ENCODE assay signal across 18 cellular contexts in the genomic region with DNA sequence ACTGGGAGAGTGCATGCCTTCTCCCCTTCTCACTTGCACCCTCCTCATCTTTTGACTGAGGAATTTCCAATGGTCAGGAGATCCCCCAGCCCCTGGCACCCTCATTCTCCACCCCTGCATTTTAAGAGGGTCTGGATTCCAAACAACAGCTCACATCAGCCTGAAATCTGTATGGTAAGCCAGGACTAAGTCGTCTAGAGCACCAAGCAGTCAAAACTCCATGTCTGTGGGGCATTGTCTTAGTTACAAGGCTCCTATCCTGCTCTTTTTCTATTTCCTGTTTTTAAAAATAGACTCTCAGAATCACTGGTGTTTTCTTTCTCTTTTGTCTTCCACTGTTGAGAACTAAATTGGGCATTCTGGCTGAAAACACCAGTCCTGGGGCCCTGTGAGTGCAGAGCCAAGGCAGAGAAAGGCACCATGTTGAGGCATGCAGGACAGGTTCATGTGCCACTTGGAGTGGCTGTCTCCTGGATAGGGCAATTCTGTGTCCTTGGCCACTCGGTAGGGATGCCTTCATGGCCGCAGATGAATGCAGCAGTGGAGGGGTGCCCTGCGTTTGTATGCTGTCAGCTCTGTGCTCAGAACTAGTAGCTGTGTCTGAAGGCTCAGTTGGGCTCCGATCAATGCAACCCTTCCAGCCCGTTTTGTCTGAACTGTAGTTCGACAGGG.
DNase-seq lines count a peak whose midpoint lies in the region; ATAC-seq, FAIRE-seq and TF ChIP-seq lines count a peak whose summit lies in the region.
"Had no signal": no experiment of that assay in that cellular context is flagged by ENCODE, and none has a peak within 500 bp of the region (broad histone marks: within the 10 kb centered on the region; RNA-seq: fewer than 3 reads in every experiment).

No MANE protein-coding gene starts in this region.

- no peak overlapping the region for H3K4me3 ChIP-seq in BLaER1 treated with 17β-estradiol and CSF1 and Interleukin-3, amounts not matched to agents 10 nM and 100 nM
- H3K4me3 ChIP-seq in MM.1S (ENCODE audit: low read length), result no peak overlapping the region
- H3K4me3 ChIP-seq: K562 had no signal

- peaks cover 35% of the 10 kb centered on the region for H3K4me1 Mint-ChIP-seq in endothelial cell (ENCODE audit: unreplicated experiment)
- no peaks in the 10 kb centered on the region for H3K4me1 Mint-ChIP-seq in activated T-helper 17 cell treated with anti-CD3 and anti-CD28 coated beads, Interleukin-2, amount 50 U/mL, for 72 hours

- H3K36me3 ChIP-seq in BLaER1 treated with 17β-estradiol and CSF1 and Interleukin-3, amounts not matched to agents 10 nM and 100 nM, result no peaks in the 10 kb centered on the region
- no peaks in the 10 kb centered on the region for H3K36me3 ChIP-seq in MM.1S (replicated peaks; ENCODE audit: insufficient read depth, low read length)

- peak overlapping the region; percentile 47 to 71 (median 59) for H3K4me2 ChIP-seq in BLaER1 treated with 17β-estradiol and CSF1 and Interleukin-3, amounts not matched to agents 10 nM and 100 nM
- peak overlapping the region; percentile 24 for H3K4me2 ChIP-seq in MM.1S (ENCODE audit: low read depth, low read length)
- H3K4me2 ChIP-seq: SK-N-SH had no signal

- no peak overlapping the region for H3K9ac ChIP-seq in BLaER1 treated with 17β-estradiol and CSF1 and Interleukin-3, amounts not matched to agents 10 nM and 100 nM
- H3K9ac ChIP-seq in MM.1S (ENCODE audit: low read length), result no peak overlapping the region
- H3K9ac ChIP-seq: SK-N-SH had no signal

- H3K36me3 Mint-ChIP-seq in endothelial cell (ENCODE audit: low read depth, unreplicated experiment), result no peaks in the 10 kb centered on the region
- no peaks in the 10 kb centered on the region for H3K36me3 Mint-ChIP-seq in activated T-helper 17 cell treated with anti-CD3 and anti-CD28 coated beads, Interleukin-2, amount 50 U/mL, for 72 hours (ENCODE audit: low read depth)

- peak overlapping the region; percentile 26 for H2AFZ ChIP-seq in MM.1S (ENCODE audit: low read length)

- H3K9me2 ChIP-seq in MM.1S (replicated peaks; ENCODE audit: insufficient read depth, low read length), result no peaks in the 10 kb centered on the region
- H3K9me2 ChIP-seq: SK-N-SH had no signal

- H3K27me3 ChIP-seq in BLaER1 treated with 17β-estradiol and CSF1 and Interleukin-3, amounts not matched to agents 10 nM and 100 nM, result no peaks in the 10 kb centered on the region
- no peaks in the 10 kb centered on the region for H3K27me3 ChIP-seq in MM.1S (replicated peaks; ENCODE audit: insufficient read depth, low read length)

- no peaks in the 10 kb centered on the region for H3K79me2 ChIP-seq in MM.1S (ENCODE audit: low read length)

- H3K9me3 ChIP-seq in BLaER1 treated with 17β-estradiol and CSF1 and Interleukin-3, amounts not matched to agents 10 nM and 100 nM (replicated peaks in 1 of 11), result no peaks in the 10 kb centered on the region
- no peaks in the 10 kb centered on the region for H3K9me3 ChIP-seq in MM.1S (replicated peaks; ENCODE audit: insufficient read depth, low read length)
- H3K9me3 ChIP-seq: SK-N-SH had no signal

- H3K4me1 ChIP-seq in BLaER1 treated with 17β-estradiol and CSF1 and Interleukin-3, amounts not matched to agents 10 nM and 100 nM, result peaks cover 8 to 12% (median 10%) of the 10 kb centered on the region in 10 experiments
- H3K4me1 ChIP-seq in MM.1S (ENCODE audit: low read length), result peaks cover 14% of the 10 kb centered on the region; the same call in 1 of the 2 replicates

- peak; percentile 44 for FAIRE-seq in GM18507 (lab: Jason Lieb, UNC)
- FAIRE-seq: K562 had no signal

- H3F3A ChIP-seq in MM.1S (ENCODE audit: insufficient read depth, low read length), result no peaks in the 10 kb centered on the region

- ATAC-seq in GM18870 (IDR thresholded peaks at IDR 0.05; ENCODE audit: unreplicated experiment), result no peak
- ATAC-seq in activated T-helper 17 cell treated with anti-CD3 and anti-CD28 coated beads, Interleukin-2, amount 50 U/mL, for 72 hours (replicated peaks), result no peak
- ATAC-seq: K562 had no signal

- DNase-seq in GM18507 (ENCODE audit: extremely low spot score, insufficient read length, low read depth), result no peak
- DNase-seq in MM.1S, result peak; percentile 18
- DNase-seq in endothelial cell (ENCODE audit: low spot score), result peak; percentile 8
- no peak for DNase-seq in activated CD8-positive, alpha-beta memory T cell treated with anti-CD3 and anti-CD28 coated beads for 24 hours
- DNase-seq: DMS79 treated with DMSO at 0.1 percent for 48 hours, NCI-H1048, NCI-H1436 treated with DMSO at 0.1 percent for 48 hours, NCI-H2029, NCI-H345, NCI-H526, SHP77 treated with DMSO at 0.1 percent for 48 hours, SK-N-SH had no signal

- no peak for TF ChIP-seq CTCF in MM.1S (IDR thresholded peaks at IDR 0.05; ENCODE audit: low read length)
- TF ChIP-seq CTCF in endothelial cell (IDR thresholded peaks at IDR 0.05; ENCODE audit: unreplicated experiment), result no peak

- H3K27ac ChIP-seq in BLaER1 treated with 17β-estradiol and CSF1 and Interleukin-3, amounts not matched to agents 10 nM and 100 nM, result peak overlapping the region in 3 of 11 experiments; percentile 6 to 31 (median 30); a peak in 3 of 22 replicates
- peak overlapping the region; percentile 0; the same call in 1 of the 2 replicates for H3K27ac ChIP-seq in MM.1S (ENCODE audit: low read length)
- H3K27ac ChIP-seq: C4-2B had no signal

- H3K4me3 Mint-ChIP-seq in endothelial cell (ENCODE audit: unreplicated experiment), result no peak overlapping the region
- H3K4me3 Mint-ChIP-seq in activated T-helper 17 cell treated with anti-CD3 and anti-CD28 coated beads, Interleukin-2, amount 50 U/mL, for 72 hours, result no peak overlapping the region
- H3K4me3 Mint-ChIP-seq: T-helper 2 cell treated with Interferon-gamma antibody and Interleukin-4, amounts not matched to agents 5 μg/mL and 100 μg/mL, for 36 hours had no signal

- H3K9me3 Mint-ChIP-seq in endothelial cell (ENCODE audit: unreplicated experiment), result no peaks in the 10 kb centered on the region
- H3K9me3 Mint-ChIP-seq in activated T-helper 17 cell treated with anti-CD3 and anti-CD28 coated beads, Interleukin-2, amount 50 U/mL, for 72 hours, result no peaks in the 10 kb centered on the region
- H3K9me3 Mint-ChIP-seq: T-helper 2 cell treated with Interferon-gamma antibody and Interleukin-4, amounts not matched to agents 5 μg/mL and 100 μg/mL, for 36 hours had no signal

- no peaks in the 10 kb centered on the region for H4K20me1 ChIP-seq in BLaER1 treated with 17β-estradiol and CSF1 and Interleukin-3, amounts not matched to agents 10 nM and 100 nM
- H4K20me1 ChIP-seq in MM.1S (ENCODE audit: insufficient read depth, low read length), result no peaks in the 10 kb centered on the region

- H3K27me3 Mint-ChIP-seq in endothelial cell (ENCODE audit: unreplicated experiment), result no peaks in the 10 kb centered on the region
- H3K27me3 Mint-ChIP-seq in activated T-helper 17 cell treated with anti-CD3 and anti-CD28 coated beads, Interleukin-2, amount 50 U/mL, for 72 hours, result peaks cover 3% of the 10 kb centered on the region

- H3K27ac Mint-ChIP-seq in endothelial cell (ENCODE audit: unreplicated experiment), result peak overlapping the region; percentile 87
- no peak overlapping the region for H3K27ac Mint-ChIP-seq in activated T-helper 17 cell treated with anti-CD3 and anti-CD28 coated beads, Interleukin-2, amount 50 U/mL, for 72 hours
- H3K27ac Mint-ChIP-seq: T-helper 2 cell treated with Interferon-gamma antibody and Interleukin-4, amounts not matched to agents 5 μg/mL and 100 μg/mL, for 36 hours had no signal

Comparison
In these comparisons a context has a peak if more than half of its experiments do, and no peak if none do; other contexts are left out.
1. DNase-seq: peak in MM.1S (single experiment) and endothelial cell (single experiment); none in GM18507 (single experiment) and activated CD8-positive, alpha-beta memory T cell treated with anti-CD3 and anti-CD28 coated beads for 24 hours (single experiment).